In the genomic region with DNA sequence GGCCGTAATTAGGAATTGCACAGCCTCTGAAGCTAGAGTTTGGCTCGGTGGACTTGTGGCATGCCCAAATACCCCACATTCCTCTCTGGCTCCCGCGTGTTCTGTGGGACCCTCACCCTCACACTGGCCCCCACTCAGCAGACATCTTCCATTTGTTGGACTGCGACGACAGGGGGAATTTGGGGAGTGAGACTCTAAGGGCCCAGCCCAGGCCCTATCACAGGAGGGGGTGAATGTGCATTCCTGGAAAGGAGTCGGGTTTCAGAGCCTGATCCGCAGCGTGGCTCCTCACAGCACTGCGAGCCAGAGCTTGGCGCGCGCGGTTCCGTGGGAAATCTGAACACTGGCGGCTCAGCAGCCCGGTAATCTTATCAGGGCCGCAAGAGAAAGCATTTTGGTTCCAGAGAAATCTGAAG, we compare ENCODE assay signal across 12 cellular contexts. TPM values are rescaled to one million over a fixed set of nuclear protein-coding genes. Genes with fewer than 3 reads are reported as not detected.
DNase-seq lines count a peak whose midpoint lies in the region; ATAC-seq, FAIRE-seq and TF ChIP-seq lines count a peak whose summit lies in the region.
"Had no signal": no experiment of that assay in that cellular context is flagged by ENCODE, and none has a peak within 500 bp of the region (broad histone marks: within the 10 kb centered on the region; RNA-seq: fewer than 3 reads in every experiment).

No MANE protein-coding gene starts in this region.

- H3K36me3 Mint-ChIP-seq in activated naive CD4-positive, alpha-beta T cell treated with anti-CD3 and anti-CD28 coated beads for 36 hours (ENCODE audit: low read depth) = peaks cover 14% of the 10 kb centered on the region

- peaks cover 0 to 13% (median 2%) of the 10 kb centered on the region in 3 donors for H3K27me3 ChIP-seq in stomach
- H3K27me3 ChIP-seq: suprapubic skin had no signal

- peaks cover 7 to 60% (median 37%) of the 10 kb centered on the region in 4 donors for H3K4me1 ChIP-seq in stomach

- TF ChIP-seq EP300 in stomach (IDR thresholded peaks at IDR 0.05) = no peak

- CTCF ChIA-PET in activated naive CD4-positive, alpha-beta T cell treated with anti-CD3 and anti-CD28 coated beads for 36 hours (lab: Charles Lee) = interaction anchor here (0.6 to 13.6 kb wide), 7 partner anchors 12 to 82 kb away, joined by 3 to 226 read pairs (median 5); partner anchors contain the start of gene CREG1

- H3K9me3 Mint-ChIP-seq in activated naive CD4-positive, alpha-beta T cell treated with anti-CD3 and anti-CD28 coated beads for 36 hours = no peaks in the 10 kb centered on the region

- peaks cover 73% of the 10 kb centered on the region for H3K4me1 Mint-ChIP-seq in activated naive CD4-positive, alpha-beta T cell treated with anti-CD3 and anti-CD28 coated beads for 36 hours (ENCODE audit: low read depth)

- peak overlapping the region; percentile 60 for H3K27ac Mint-ChIP-seq in activated naive CD4-positive, alpha-beta T cell treated with anti-CD3 and anti-CD28 coated beads for 36 hours

- H3K36me3 ChIP-seq in stomach = peaks cover 0 to 9% (median 4%) of the 10 kb centered on the region in 4 donors
- H3K36me3 ChIP-seq: suprapubic skin had no signal

- ATAC-seq in HG02610 (IDR thresholded peaks at IDR 0.05; ENCODE audit: unreplicated experiment) (no peak), HG03342 (IDR thresholded peaks at IDR 0.05; ENCODE audit: unreplicated experiment) (no peak)

- intact Hi-C loops in activated naive CD4-positive, alpha-beta T cell treated with anti-CD3 and anti-CD28 coated beads for 36 hours (cut with micrococcal nuclease) = loop anchor here (10.0 kb wide), 1 partner anchor 1460 kb away; no protein-coding TSS in a partner anchor
- intact Hi-C loops in stomach (cut with DNase I; ENCODE audit: low total_unique reads) = no loop called here

- no peaks in the 10 kb centered on the region for H3K9me3 ChIP-seq in stomach
- H3K9me3 ChIP-seq: suprapubic skin had no signal

- H3K4me3 Mint-ChIP-seq in activated naive CD4-positive, alpha-beta T cell treated with anti-CD3 and anti-CD28 coated beads for 36 hours = no peak overlapping the region

- no peak for FAIRE-seq in frontal cortex (lab: Jason Lieb, UNC)

- 25 to 63% (median 40%) methylated on average over 7 to 18 of the region's 18 CpGs for WGBS in stomach, 5 donors

- H3K27ac ChIP-seq in stomach = peak overlapping the region in 4 of 5 donors; percentile 8 to 94 (median 42)
- H3K27ac ChIP-seq: suprapubic skin had no signal

- peak; percentile 2 for DNase-seq in activated naive CD4-positive, alpha-beta T cell treated with anti-CD3 and anti-CD28 coated beads for 36 hours
- DNase-seq in activated naive CD4-positive, alpha-beta T cell (lab: John Stamatoyannopoulos, UW) = no peak
- peak; percentile 40 for DNase-seq in astrocyte of the hippocampus (ENCODE audit: low read depth, low spot score)
- DNase-seq in iris pigment epithelial cell (ENCODE audit: low read depth) = peak; percentile 63
- DNase-seq in stomach = no peak
- no peak for DNase-seq in frontal cortex (ENCODE audit: low spot score in 2 of 2)
- DNase-seq: NCI-H1436 had no signal

- no peak for TF ChIP-seq POLR2A in stomach (IDR thresholded peaks at IDR 0.05)

- TF ChIP-seq CTCF in stomach (IDR thresholded peaks at IDR 0.05) = no peak

- peak overlapping the region in 2 of 4 donors; percentile 4 to 5 for H3K4me3 ChIP-seq in stomach
- H3K4me3 ChIP-seq: skin epidermis, suprapubic skin had no signal

- H3K27me3 Mint-ChIP-seq in activated naive CD4-positive, alpha-beta T cell treated with anti-CD3 and anti-CD28 coated beads for 36 hours (ENCODE audit: low read depth) = no peaks in the 10 kb centered on the region

RNA-seq across cellular contexts. Expression of gene RCSD1, which starts 5.2 kb away (rescaled TPM):
- total RNA-seq in activated naive CD4-positive, alpha-beta T cell treated with anti-CD3 and anti-CD28 coated beads for 36 hours = 10 to 100 TPM; 27.3 to 27.9 TPM
- total RNA-seq in stomach = 10 to 100 TPM in 4 of 5 donors, 1 to 10 TPM in 1; 8.2 to 29.0 (median 16.2) TPM
- polyA plus RNA-seq in stomach = 10 to 100 TPM in 2 of 3 donors, 1 to 10 TPM in 1; 6.0 to 43.7 (median 23.2) TPM
- total RNA-seq in frontal cortex = 4.5 TPM
- polyA plus RNA-seq: BJ had no signal

Comparison
In these comparisons a context has a peak if more than half of its experiments do, and no peak if none do; other contexts are left out.
1. DNase-seq: peak in activated naive CD4-positive, alpha-beta T cell treated with anti-CD3 and anti-CD28 coated beads for 36 hours (single experiment), astrocyte of the hippocampus (single experiment) and iris pigment epithelial cell (single experiment); none in activated naive CD4-positive, alpha-beta T cell (0 of 4), stomach (single experiment) and frontal cortex (0 of 2).